29 cellular contexts compared by ENCODE assay signal in genomic region chr9:98481676-98482075, GRCh38.
DNase-seq lines count a peak whose midpoint lies in the region; ATAC-seq and TF ChIP-seq lines count a peak whose summit lies in the region.
"Had no signal": no experiment of that assay in that cellular context is flagged by ENCODE, and none has a peak within 500 bp of the region (broad histone marks: within the 10 kb centered on the region; RNA-seq: fewer than 3 reads in every experiment).

No MANE protein-coding gene starts in this region.

- no peak overlapping the region for H3K4ac ChIP-seq in neuronal stem cell (ENCODE audit: low read length)

- H3K27ac Mint-ChIP-seq in HFFc6 = peak overlapping the region; percentile 72
- H3K27ac Mint-ChIP-seq: activated CD8-positive, alpha-beta T cell treated with anti-CD3 and anti-CD28 coated beads, Interleukin-2, amount 10 ng/mL, durations not matched to agents 7 days and 5 days; activated naive CD4-positive, alpha-beta T cell treated with anti-CD3 and anti-CD28 coated beads, Interleukin-2, amount 50 U/mL, for 24 hours; activated T-helper 17 cell treated with anti-CD3 and anti-CD28 coated beads, Interleukin-2, amount 50 U/mL, for 72 hours; immature natural killer cell; T-helper 2 cell treated with Interferon-gamma antibody and Interleukin-4, amounts not matched to agents 5 μg/mL and 100 μg/mL, for 36 hours had no signal

- H3K4me2 ChIP-seq in BLaER1 = peak overlapping the region; percentile 63
- no peak overlapping the region for H3K4me2 ChIP-seq in neuronal stem cell (ENCODE audit: insufficient read depth, low read length, poor library complexity, severe bottlenecking)
- H3K4me2 ChIP-seq: KMS-11 had no signal

- no peak overlapping the region for H2BK5ac ChIP-seq in neuronal stem cell (ENCODE audit: low read length)

- no peaks in the 10 kb centered on the region; the same call in 1 of the 2 replicates for H3K27me3 Mint-ChIP-seq in HFFc6 (ENCODE audit: insufficient read depth)

- H3K4me1 ChIP-seq in BLaER1 (peaks cover 49% of the 10 kb centered on the region), neuronal stem cell (ENCODE audit: control insufficient read depth in 2 of 2, insufficient read depth in 1 of 2, low read depth in 1 of 2, low read length in 2 of 2) (peaks cover 0 to 4% of the 10 kb centered on the region in 2 donors), BE2C (no peaks in the 10 kb centered on the region)

- no peak overlapping the region for H2BK12ac ChIP-seq in neuronal stem cell (ENCODE audit: low read length)

- H3K36me3 ChIP-seq in BLaER1 (no peaks in the 10 kb centered on the region), neuronal stem cell (replicated peaks in 1 of 2; ENCODE audit: control insufficient read depth in 2 of 2, insufficient read depth in 2 of 2, low read length in 2 of 2) (no peaks in the 10 kb centered on the region), BE2C (no peaks in the 10 kb centered on the region)
- H3K36me3 ChIP-seq: thoracic aorta had no signal

- no peaks in the 10 kb centered on the region for H4K20me1 ChIP-seq in BLaER1

- no peaks in the 10 kb centered on the region for H3K9me3 Mint-ChIP-seq in HFFc6
- H3K9me3 Mint-ChIP-seq: activated naive CD4-positive, alpha-beta T cell treated with anti-CD3 and anti-CD28 coated beads, Interleukin-2, amount 50 U/mL, for 24 hours; activated T-helper 17 cell treated with anti-CD3 and anti-CD28 coated beads, Interleukin-2, amount 50 U/mL, for 72 hours; immature natural killer cell; neural crest cell; T-helper 2 cell treated with Interferon-gamma antibody and Interleukin-4, amounts not matched to agents 5 μg/mL and 100 μg/mL, for 36 hours had no signal

- H3K9ac ChIP-seq in BLaER1 (no peak overlapping the region), neuronal stem cell (ENCODE audit: low read depth, low read length, poor library complexity) (no peak overlapping the region)
- H3K9ac ChIP-seq: KMS-11 had no signal

- DNase-seq in HFFc6 = peak; percentile 32
- DNase-seq in amniotic epithelial cell (ENCODE audit: low read depth) = peak; percentile 29
- no peak for DNase-seq in neuronal stem cell (ENCODE audit: low spot score)
- no peak for DNase-seq in dedifferentiated amniotic fluid mesenchymal stem cell (ENCODE audit: extremely low spot score)
- no peak for DNase-seq in BE2C
- DNase-seq: activated CD8-positive, alpha-beta T cell treated with anti-CD3 and anti-CD28 coated beads, Interleukin-2, amount 10 ng/mL, durations not matched to agents 7 days and 5 days; amygdala; C1 segment of cervical spinal cord; COR-L47; DMS53; effector CD8-positive, alpha-beta T cell; GDM1; hippocampal formation; immature natural killer cell; left colon; NCI-H1417; NCI-H2081; NCI-H2227 treated with DMSO at 0.1 percent for 48 hours; SIG-M5; stimulated activated CD4-positive, alpha-beta T cell treated with anti-CD3 and anti-CD28 coated beads, Interleukin-1b, Interleukin-23, amount 100 ng/mL, for 48 hours; stimulated activated naive CD8-positive, alpha-beta T cell treated with anti-CD3 and anti-CD28 coated beads, Interleukin-15, Interleukin-2, amounts not matched to agents 100 U/mL and 50 U/mL, for 24 hours had no signal

- no peak overlapping the region for H2AK5ac ChIP-seq in neuronal stem cell (ENCODE audit: low read depth, low read length)

- H4K91ac ChIP-seq in neuronal stem cell (ENCODE audit: low read depth, low read length, poor library complexity) = no peak overlapping the region

- no CpG with 5 or more reads among the region's 5 CpGs for WGBS in neuronal stem cell (ENCODE audit: extremely low coverage in 2 of 2, insufficient read length in 2 of 2, insufficient replicate concordance in 1 of 2), 2 donors

- no peak overlapping the region for H2BK120ac ChIP-seq in neuronal stem cell (ENCODE audit: low read depth, low read length)

- H3K4me3 Mint-ChIP-seq in HFFc6 = peak overlapping the region; percentile 52
- H3K4me3 Mint-ChIP-seq: activated CD8-positive, alpha-beta T cell treated with anti-CD3 and anti-CD28 coated beads, Interleukin-2, amount 10 ng/mL, durations not matched to agents 7 days and 5 days; activated naive CD4-positive, alpha-beta T cell treated with anti-CD3 and anti-CD28 coated beads, Interleukin-2, amount 50 U/mL, for 24 hours; activated T-helper 17 cell treated with anti-CD3 and anti-CD28 coated beads, Interleukin-2, amount 50 U/mL, for 72 hours; immature natural killer cell; neural crest cell; T-helper 2 cell treated with Interferon-gamma antibody and Interleukin-4, amounts not matched to agents 5 μg/mL and 100 μg/mL, for 36 hours had no signal

- H2BK15ac ChIP-seq in neuronal stem cell (ENCODE audit: low read length) = no peak overlapping the region

- H3K36me3 Mint-ChIP-seq in HFFc6 (ENCODE audit: low read depth) = no peaks in the 10 kb centered on the region
- H3K36me3 Mint-ChIP-seq: activated naive CD4-positive, alpha-beta T cell treated with anti-CD3 and anti-CD28 coated beads, Interleukin-2, amount 50 U/mL, for 24 hours; immature natural killer cell had no signal

- H3K4me1 Mint-ChIP-seq in HFFc6 (ENCODE audit: low read depth) = peaks cover 75% of the 10 kb centered on the region
- H3K4me1 Mint-ChIP-seq: activated naive CD4-positive, alpha-beta T cell treated with anti-CD3 and anti-CD28 coated beads, Interleukin-2, amount 50 U/mL, for 24 hours; immature natural killer cell; neural crest cell had no signal

- no peak for ATAC-seq in HG03520 (IDR thresholded peaks at IDR 0.05; ENCODE audit: unreplicated experiment)
- ATAC-seq: activated CD8-positive, alpha-beta T cell treated with anti-CD3 and anti-CD28 coated beads, Interleukin-2, amount 10 ng/mL, durations not matched to agents 7 days and 5 days; activated T-helper 17 cell treated with anti-CD3 and anti-CD28 coated beads, Interleukin-2, amount 50 U/mL, for 72 hours; left colon; stimulated activated naive CD8-positive, alpha-beta T cell treated with anti-CD3 and anti-CD28 coated beads, Interleukin-15, Interleukin-2, amounts not matched to agents 100 U/mL and 50 U/mL, for 24 hours had no signal

- H3K9me3 ChIP-seq in BLaER1 = no peaks in the 10 kb centered on the region
- H3K9me3 ChIP-seq in neuronal stem cell (replicated peaks in 1 of 2; ENCODE audit: control insufficient read depth in 2 of 2, insufficient read depth in 1 of 2, low read depth in 1 of 2, low read length in 2 of 2) = no peaks in the 10 kb centered on the region
- H3K9me3 ChIP-seq in BE2C = no peaks in the 10 kb centered on the region
- H3K9me3 ChIP-seq: thoracic aorta had no signal

- peak overlapping the region; percentile 24 for H3K18ac ChIP-seq in neuronal stem cell (ENCODE audit: low read length)

- no peak overlapping the region for H3K14ac ChIP-seq in neuronal stem cell (ENCODE audit: low read length)

- no peak overlapping the region for H2AFZ ChIP-seq in neuronal stem cell (ENCODE audit: low read length)

- H3K27ac ChIP-seq in BLaER1 (peak overlapping the region; percentile 49; the same call in 1 of the 2 replicates), neuronal stem cell (replicated peaks; ENCODE audit: low read length) (no peak overlapping the region)
- H3K27ac ChIP-seq: KMS-11, thoracic aorta had no signal

- no peak overlapping the region for H4K8ac ChIP-seq in neuronal stem cell (ENCODE audit: low read depth, low read length)

- no peaks in the 10 kb centered on the region for H3K79me1 ChIP-seq in neuronal stem cell (ENCODE audit: low read depth, low read length)

- H3K4me3 ChIP-seq in BLaER1 (no peak overlapping the region), neuronal stem cell (ENCODE audit: low read length in 2 of 2) (no peak overlapping the region), BE2C (ENCODE audit: low read depth, low read length) (no peak overlapping the region)
- H3K4me3 ChIP-seq: thoracic aorta had no signal

- TF ChIP-seq CTCF in HFFc6 (IDR thresholded peaks at IDR 0.05) (no peak), BE2C (IDR thresholded peaks at IDR 0.05; ENCODE audit: low read depth, low read length) (no peak)

- H3K27me3 ChIP-seq in BLaER1 (no peaks in the 10 kb centered on the region), neuronal stem cell (ENCODE audit: control insufficient read depth in 3 of 3, insufficient read depth in 3 of 3, low read depth in 1 of 3, low read length in 3 of 3) (no peaks in the 10 kb centered on the region), BE2C (0 out of 2 replicates have a peak, but pooled peaks cover under 1% of the 10 kb centered on the region)

- H3K23ac ChIP-seq in neuronal stem cell (ENCODE audit: low read depth, low read length, poor library complexity) = no peak overlapping the region

Comparison
In these comparisons a context has a peak if more than half of its experiments do, and no peak if none do; other contexts are left out.
1. DNase-seq: peak in HFFc6 (single experiment) and amniotic epithelial cell (single experiment); none in neuronal stem cell (single experiment), dedifferentiated amniotic fluid mesenchymal stem cell (single experiment) and BE2C (single experiment).